12 cellular contexts compared by ENCODE assay signal in the genomic region with DNA sequence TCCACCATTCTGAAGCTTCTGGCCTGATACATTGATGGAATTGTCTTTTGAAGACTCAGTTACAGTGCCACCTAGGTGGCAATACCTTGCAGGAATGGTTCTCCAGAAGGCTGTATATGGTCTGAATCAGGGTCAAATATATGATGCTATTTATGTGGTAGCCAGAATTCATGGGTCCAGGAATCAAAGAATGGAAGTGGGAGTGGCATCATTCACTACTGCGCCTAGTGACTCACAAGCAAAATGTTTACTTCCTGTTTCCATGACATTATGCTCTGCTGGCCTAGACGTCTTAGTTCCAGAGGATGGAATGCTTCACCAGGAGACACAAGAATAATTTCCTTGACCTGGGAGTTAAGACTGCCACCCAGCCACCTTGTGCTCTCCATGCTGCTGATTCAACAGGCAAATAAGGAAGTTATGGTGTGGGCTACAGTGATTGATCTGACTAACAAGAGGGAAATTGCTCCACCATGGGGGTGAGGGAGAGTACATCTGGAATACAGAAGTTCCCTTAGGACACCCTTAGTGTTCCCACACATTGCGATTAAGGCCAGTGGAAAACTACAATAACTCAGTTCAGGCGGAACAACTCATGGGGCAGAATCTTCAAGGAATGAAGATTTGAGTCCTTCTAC.
A peak's percentile ranks its signal among the peaks of the same experiment; 100 is the strongest.
DNase-seq lines count a peak whose midpoint lies in the region; ATAC-seq, FAIRE-seq and TF ChIP-seq lines count a peak whose summit lies in the region.
"Had no signal": no experiment of that assay in that cellular context is flagged by ENCODE, and none has a peak within 500 bp of the region (broad histone marks: within the 10 kb centered on the region; RNA-seq: fewer than 3 reads in every experiment).

No MANE protein-coding gene starts in this region.

- H3K4me3 Mint-ChIP-seq in activated naive CD4-positive, alpha-beta T cell treated with anti-CD3 and anti-CD28 coated beads, Interleukin-2, amount 50 U/mL, for 24 hours, result peak overlapping the region; percentile 72

- peak; percentile 98 for FAIRE-seq in endothelial cell of umbilical vein (lab: Jason Lieb, UNC)

- H3K27me3 Mint-ChIP-seq in activated naive CD4-positive, alpha-beta T cell treated with anti-CD3 and anti-CD28 coated beads, Interleukin-2, amount 50 U/mL, for 24 hours, result no peaks in the 10 kb centered on the region

- H3K79me2 ChIP-seq in endothelial cell of umbilical vein (ENCODE audit: control insufficient read depth, insufficient read depth, low read length), result no peaks in the 10 kb centered on the region

- H3K9me3 ChIP-seq in endothelial cell of umbilical vein (replicated peaks; ENCODE audit: control insufficient read depth, insufficient read depth, low read length), result no peaks in the 10 kb centered on the region
- H3K9me3 ChIP-seq: gastrocnemius medialis had no signal

- TSS peak; percentile 73 for BruUV-seq in endothelial cell of umbilical vein (replicated peaks; lab: Mats Ljungman, UMichigan)

- TF ChIP-seq CTCF in endothelial cell of umbilical vein (IDR thresholded peaks at IDR 0.05; ENCODE audit: extremely low read depth in 1 of 2, insufficient read depth in 1 of 2, low read depth in 1 of 2, low read length in 2 of 2), result peak; percentile 14 to 28

- POLR2A ChIA-PET in endothelial cell of umbilical vein (lab: Charles Lee), result no interaction called here

- H3K36me3 ChIP-seq in endothelial cell of umbilical vein (ENCODE audit: control insufficient read depth in 2 of 2, extremely low read depth in 1 of 2, insufficient read depth in 2 of 2, low read length in 2 of 2), result no peaks in the 10 kb centered on the region
- H3K36me3 ChIP-seq: BLaER1 treated with 17β-estradiol and CSF1 and Interleukin-3, amounts not matched to agents 10 nM and 100 nM; gastrocnemius medialis had no signal

- H3K4me3 ChIP-seq in endothelial cell of umbilical vein (replicated peaks in 1 of 3; ENCODE audit: insufficient read depth in 1 of 3, low read depth in 1 of 3, low read length in 3 of 3) (no peak overlapping the region), skeletal muscle cell (ENCODE audit: low read depth, low read length) (no peak overlapping the region)
- H3K4me3 ChIP-seq: BLaER1 treated with 17β-estradiol and CSF1 and Interleukin-3, amounts not matched to agents 10 nM and 100 nM; gastrocnemius medialis had no signal

- H3K27me3 ChIP-seq in endothelial cell of umbilical vein (ENCODE audit: control insufficient read depth in 2 of 2, insufficient read depth in 2 of 2, low read length in 2 of 2), result no peaks in the 10 kb centered on the region
- H3K27me3 ChIP-seq: BLaER1 treated with 17β-estradiol and CSF1 and Interleukin-3, amounts not matched to agents 10 nM and 100 nM; gastrocnemius medialis had no signal

- H3K4me1 ChIP-seq in endothelial cell of umbilical vein (ENCODE audit: control insufficient read depth, extremely low read depth, insufficient read depth, low read length), result peaks cover 14% of the 10 kb centered on the region
- H3K4me1 ChIP-seq: BLaER1 treated with 17β-estradiol and CSF1 and Interleukin-3, amounts not matched to agents 10 nM and 100 nM; gastrocnemius medialis had no signal

- H3K27ac ChIP-seq in endothelial cell of umbilical vein (ENCODE audit: insufficient read depth, low read depth, low read length), result peak overlapping the region; percentile 94
- H3K27ac ChIP-seq: gastrocnemius medialis had no signal

- CTCF ChIA-PET in endothelial cell of umbilical vein (lab: Charles Lee), result no interaction called here

- intact Hi-C loops in endothelial cell of umbilical vein (cut with micrococcal nuclease) (loop anchor here (1.0 to 5.0 kb wide), 4 partner anchors 43 to 772 kb away; partner anchors contain the start of gene KCNJ1), left colon (cut with DNase I, micrococcal nuclease) (no loop called here)

- peak overlapping the region; percentile 56 for H3K27ac Mint-ChIP-seq in activated naive CD4-positive, alpha-beta T cell treated with anti-CD3 and anti-CD28 coated beads, Interleukin-2, amount 50 U/mL, for 24 hours

- no peak for TF ChIP-seq POLR2A in endothelial cell of umbilical vein (IDR thresholded peaks at IDR 0.05; ENCODE audit: low read depth, low read length)

- peak overlapping the region; percentile 48 for H3K9ac ChIP-seq in endothelial cell of umbilical vein (replicated peaks; ENCODE audit: extremely low read depth, insufficient read depth, low read length)
- H3K9ac ChIP-seq: BLaER1 treated with 17β-estradiol and CSF1 and Interleukin-3, amounts not matched to agents 10 nM and 100 nM had no signal

- H3K4me1 Mint-ChIP-seq in activated naive CD4-positive, alpha-beta T cell treated with anti-CD3 and anti-CD28 coated beads, Interleukin-2, amount 50 U/mL, for 24 hours, result peaks cover 31% of the 10 kb centered on the region

- dilution Hi-C loops in endothelial cell of umbilical vein (cut with MboI; ENCODE audit: extremely low pct_ligation_motif_present, low sequenced_read_pairs), result no loop called here

- peak overlapping the region; percentile 41 for H2AFZ ChIP-seq in endothelial cell of umbilical vein (ENCODE audit: low read depth, low read length)

- peaks cover 1% of the 10 kb centered on the region for H3K36me3 Mint-ChIP-seq in activated naive CD4-positive, alpha-beta T cell treated with anti-CD3 and anti-CD28 coated beads, Interleukin-2, amount 50 U/mL, for 24 hours

- ATAC-seq in HG03378 (IDR thresholded peaks at IDR 0.05; ENCODE audit: unreplicated experiment) (no peak), left colon (no peak)
- ATAC-seq: gastrocnemius medialis had no signal

- no peaks in the 10 kb centered on the region for H4K20me1 ChIP-seq in endothelial cell of umbilical vein (replicated peaks; ENCODE audit: control insufficient read depth, extremely low read depth, insufficient read depth, low read length)
- H4K20me1 ChIP-seq: BLaER1 treated with 17β-estradiol and CSF1 and Interleukin-3, amounts not matched to agents 10 nM and 100 nM had no signal

- peak overlapping the region; percentile 35 for H3K4me2 ChIP-seq in endothelial cell of umbilical vein (ENCODE audit: insufficient read depth, low read length)
- H3K4me2 ChIP-seq: BLaER1 treated with 17β-estradiol and CSF1 and Interleukin-3, amounts not matched to agents 10 nM and 100 nM had no signal

- no peaks in the 10 kb centered on the region for H3K9me1 ChIP-seq in endothelial cell of umbilical vein (replicated peaks; ENCODE audit: control insufficient read depth, extremely low read depth, insufficient read depth, low read length)

- peaks cover 1% of the 10 kb centered on the region for H3K9me3 Mint-ChIP-seq in activated naive CD4-positive, alpha-beta T cell treated with anti-CD3 and anti-CD28 coated beads, Interleukin-2, amount 50 U/mL, for 24 hours

- no peak for DNase-seq in activated naive CD4-positive, alpha-beta T cell (lab: John Stamatoyannopoulos, UW)
- peak; percentile 13 for DNase-seq in NCI-H69 (lab: John Stamatoyannopoulos, UW)
- DNase-seq in endothelial cell of umbilical vein (ENCODE audit: low read depth, low spot score), result peak; percentile 95
- DNase-seq in skeletal muscle cell (ENCODE audit: low read depth), result peak; percentile 55
- no peak for DNase-seq in left colon
- no peak for DNase-seq in NCI-H1436 treated with DMSO at 0.1 percent for 48 hours (lab: John Stamatoyannopoulos, UW)
- DNase-seq: gastrocnemius medialis; posterior cingulate gyrus; stimulated activated naive CD4-positive, alpha-beta T cell treated with Interleukin-2 at 50 U/mL for 16 hours had no signal

TF ChIP-seq in endothelial cell of umbilical vein, 7 proteins besides CTCF, POLR2A, EP300 and RAD21:
- TF ChIP-seq MYC (IDR thresholded peaks at IDR 0.05; ENCODE audit: low read depth, low read length) (no peak), FOS (IDR thresholded peaks at IDR 0.05; ENCODE audit: borderline replicate concordance, insufficient read depth, low read length) (peak; percentile 91), POLR2AphosphoS5 (IDR thresholded peaks at IDR 0.05; ENCODE audit: insufficient read depth, low read depth, low read length) (peak; percentile 28), GATA2 (IDR thresholded peaks at IDR 0.05; ENCODE audit: insufficient read depth, insufficient read length, low read depth, low read length) (no peak), JUN (IDR thresholded peaks at IDR 0.05; ENCODE audit: borderline replicate concordance, insufficient read depth, insufficient read length, low read depth) (peak; percentile 96), EZH2 (IDR thresholded peaks at IDR 0.05; ENCODE audit: borderline replicate concordance, low read depth, low read length, severe bottlenecking) (no peak)
- TF ChIP-seq, protein P1, sequence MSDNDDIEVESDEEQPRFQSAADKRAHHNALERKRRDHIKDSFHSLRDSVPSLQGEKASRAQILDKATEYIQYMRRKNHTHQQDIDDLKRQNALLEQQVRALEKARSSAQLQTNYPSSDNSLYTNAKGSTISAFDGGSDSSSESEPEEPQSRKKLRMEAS (IDR thresholded peaks at IDR 0.05; ENCODE audit: insufficient read depth, insufficient read length), result no peak

Comparison
In these comparisons a context has a peak if more than half of its experiments do, and no peak if none do; other contexts are left out.
1. DNase-seq: peak in NCI-H69 (single experiment), endothelial cell of umbilical vein (single experiment) and skeletal muscle cell (single experiment); none in activated naive CD4-positive, alpha-beta T cell (0 of 4), left colon (0 of 2) and NCI-H1436 treated with DMSO at 0.1 percent for 48 hours (single experiment).